18 cellular contexts compared by ENCODE assay signal in the genomic region with DNA sequence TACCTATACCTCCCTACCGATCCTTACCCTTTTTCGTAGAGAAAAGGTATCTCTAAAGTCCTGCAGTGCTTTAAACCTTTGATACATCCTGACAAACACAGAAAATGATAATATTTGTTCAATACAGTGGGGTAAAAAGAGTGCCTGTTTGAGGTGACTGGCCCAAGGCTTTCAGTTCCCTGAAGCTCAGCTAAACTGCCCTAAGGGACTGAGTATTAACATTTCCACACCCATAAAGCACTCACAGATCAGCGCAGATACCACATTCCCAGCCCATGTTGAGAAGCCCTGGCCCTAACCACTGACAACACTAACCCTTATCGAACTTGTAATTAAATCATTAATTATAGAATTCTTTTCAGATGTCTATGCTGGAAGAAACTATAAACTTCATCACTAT.
A peak's percentile ranks its signal among the peaks of the same experiment; 100 is the strongest.
DNase-seq lines count a peak whose midpoint lies in the region; ATAC-seq, FAIRE-seq and TF ChIP-seq lines count a peak whose summit lies in the region.
"Had no signal": no experiment of that assay in that cellular context is flagged by ENCODE, and none has a peak within 500 bp of the region (broad histone marks: within the 10 kb centered on the region; RNA-seq: fewer than 3 reads in every experiment).

No MANE protein-coding gene starts in this region.

- H3K9ac ChIP-seq in HUES6 (ENCODE audit: low read length) = peak overlapping the region; percentile 72
- peak overlapping the region in 1 of 2 experiments; percentile 19; a peak in 1 of 4 replicates for H3K9ac ChIP-seq in K562 (ENCODE audit: insufficient read depth in 1 of 2, low read depth in 2 of 2, low read length in 2 of 2)
- no peak overlapping the region for H3K9ac ChIP-seq in mesenchymal stem cell (ENCODE audit: low read length)

- H3K4me1 Mint-ChIP-seq in activated T-helper 1 cell treated with anti-CD3 and anti-CD28 coated beads, Interleukin-12 subunit alpha, Interleukin-12 subunit beta, Interleukin-2, Interleukin-4 antibody, amounts not matched to agents 30 ng/mL and 10 ng/mL and 1 ng/mL, durations not matched to agents 14 hours and 24 hours and 36 hours (ENCODE audit: low read depth) = no peaks in the 10 kb centered on the region

- H3K36me3 Mint-ChIP-seq in activated T-helper 1 cell treated with anti-CD3 and anti-CD28 coated beads, Interleukin-12 subunit alpha, Interleukin-12 subunit beta, Interleukin-2, Interleukin-4 antibody, amounts not matched to agents 30 ng/mL and 10 ng/mL and 1 ng/mL, durations not matched to agents 14 hours and 24 hours and 36 hours (ENCODE audit: low read depth) = peaks cover 8% of the 10 kb centered on the region
- H3K36me3 Mint-ChIP-seq: natural killer cell; stimulated activated effector memory CD8-positive, alpha-beta T cell treated with anti-CD3 and anti-CD28 coated beads, Interleukin-12 subunit alpha, Interleukin-12 subunit beta, amount 100 ng/mL, for 72 hours had no signal

- H3K4me3 ChIP-seq in HUES6 (ENCODE audit: low read depth, low read length) (no peak overlapping the region; the same call in 1 of the 2 replicates), K562 (no peak overlapping the region), mesenchymal stem cell (ENCODE audit: insufficient read depth in 1 of 2, low read depth in 1 of 2, low read length in 2 of 2) (no peak overlapping the region), vagina (no peak overlapping the region)
- H3K4me3 ChIP-seq: sigmoid colon had no signal

- H3K4me2 ChIP-seq in K562 (ENCODE audit: insufficient read depth, low read length) (peak overlapping the region; percentile 43; the same call in 1 of the 2 replicates), mesenchymal stem cell (ENCODE audit: low read length, poor library complexity, severe bottlenecking) (no peak overlapping the region)

- no peak overlapping the region for H3K4ac ChIP-seq in mesenchymal stem cell (ENCODE audit: low read depth in 1 of 2, low read length in 2 of 2)

- H3K23ac ChIP-seq in mesenchymal stem cell (ENCODE audit: low read length in 2 of 2) = no peak overlapping the region

- no peak for TF ChIP-seq EP300 in K562 (IDR thresholded peaks at IDR 0.05; ENCODE audit: low read length)

- ATAC-seq in K562 = peak; percentile 75
- ATAC-seq: natural killer cell; stimulated activated effector memory CD8-positive, alpha-beta T cell treated with anti-CD3 and anti-CD28 coated beads, Interleukin-12 subunit alpha, Interleukin-12 subunit beta, amount 100 ng/mL, for 72 hours had no signal

- peak in 1 of 4 experiments; percentile 24 for DNase-seq in K562 (ENCODE audit: extremely low read depth in 1 of 4, low spot score in 3 of 4)
- DNase-seq in mesenchymal stem cell = no peak
- DNase-seq in vagina (ENCODE audit: extremely low spot score in 2 of 2) = no peak
- DNase-seq in ACHN = no peak
- DNase-seq in globus pallidus (ENCODE audit: low spot score) = no peak
- DNase-seq in activated T-helper 1 cell treated with anti-CD3 and anti-CD28 coated beads, Interleukin-12 subunit alpha, Interleukin-12 subunit beta, Interleukin-2, Interleukin-4 antibody, amounts not matched to agents 30 ng/mL and 10 ng/mL and 1 ng/mL, durations not matched to agents 14 hours and 24 hours and 36 hours (ENCODE audit: low spot score) = no peak
- DNase-seq: activated CD4-positive, alpha-beta T cell treated with anti-CD3 and anti-CD28 coated beads for 48 hours; AML-193; cortex of kidney; natural killer cell; NCI-H1694; NCI-H82; SHP77; sigmoid colon; T-helper 1 cell had no signal

- H3K18ac ChIP-seq in mesenchymal stem cell (ENCODE audit: low read depth in 1 of 2, low read length in 2 of 2) = no peak overlapping the region

- H3K9me3 Mint-ChIP-seq in activated T-helper 1 cell treated with anti-CD3 and anti-CD28 coated beads, Interleukin-12 subunit alpha, Interleukin-12 subunit beta, Interleukin-2, Interleukin-4 antibody, amounts not matched to agents 30 ng/mL and 10 ng/mL and 1 ng/mL, durations not matched to agents 14 hours and 24 hours and 36 hours = no peaks in the 10 kb centered on the region
- H3K9me3 Mint-ChIP-seq: natural killer cell; stimulated activated effector memory CD8-positive, alpha-beta T cell treated with anti-CD3 and anti-CD28 coated beads, Interleukin-12 subunit alpha, Interleukin-12 subunit beta, amount 100 ng/mL, for 72 hours had no signal

- peaks cover 54% of the 10 kb centered on the region for H3K79me2 ChIP-seq in K562 (ENCODE audit: control insufficient read depth, insufficient read depth, low read length)

- peak overlapping the region; percentile 82 for H3K27ac ChIP-seq in HUES6 (ENCODE audit: low read depth, low read length)
- peak overlapping the region; percentile 38; the same call in 2 of the 3 replicates for H3K27ac ChIP-seq in K562 (ENCODE audit: extremely low read depth, low read depth, low read length)
- peak overlapping the region; percentile 94 for H3K27ac ChIP-seq in mesenchymal stem cell (ENCODE audit: low read length, poor library complexity, severe bottlenecking)
- peak overlapping the region; percentile 3 for H3K27ac ChIP-seq in vagina

- no peak for TF ChIP-seq CTCF in K562 (IDR thresholded peaks at IDR 0.05 in 2 of 3, conservative IDR thresholded peaks at IDR 0.05 in 1 of 3; ENCODE audit: insufficient read depth in 2 of 3, low read depth in 1 of 3, low read length in 3 of 3)
- no peak for TF ChIP-seq CTCF in vagina (IDR thresholded peaks at IDR 0.05)

- TF ChIP-seq RAD21 in K562 (CRISPR knock-in tag; conservative IDR thresholded peaks at IDR 0.05 in 1 of 2, IDR thresholded peaks at IDR 0.05 in 1 of 2) = no peak

- in situ Hi-C loops in K562 (cut with MboI) = no loop called here
- in situ Hi-C loops in ACHN (cut with HindIII; ENCODE audit: low pct_ligation_motif_present, low pct_unique_long_range_greater_than_20kb, low sequenced_read_pairs) = no loop called here

- H3K4me3 Mint-ChIP-seq in activated T-helper 1 cell treated with anti-CD3 and anti-CD28 coated beads, Interleukin-12 subunit alpha, Interleukin-12 subunit beta, Interleukin-2, Interleukin-4 antibody, amounts not matched to agents 30 ng/mL and 10 ng/mL and 1 ng/mL, durations not matched to agents 14 hours and 24 hours and 36 hours = no peak overlapping the region
- H3K4me3 Mint-ChIP-seq: activated naive CD8-positive, alpha-beta T cell; natural killer cell; stimulated activated effector memory CD8-positive, alpha-beta T cell treated with anti-CD3 and anti-CD28 coated beads, Interleukin-12 subunit alpha, Interleukin-12 subunit beta, amount 100 ng/mL, for 72 hours had no signal

- H3K79me1 ChIP-seq in mesenchymal stem cell (replicated peaks; ENCODE audit: low read length, poor library complexity, severe bottlenecking) = peaks cover 18% of the 10 kb centered on the region

- H2BK5ac ChIP-seq in mesenchymal stem cell (ENCODE audit: low read depth, low read length, poor library complexity, severe bottlenecking) = no peak overlapping the region

- H2AK5ac ChIP-seq in mesenchymal stem cell (ENCODE audit: low read length, severe bottlenecking) = peak overlapping the region; percentile 95

- H4K8ac ChIP-seq in mesenchymal stem cell (ENCODE audit: low read length) = no peak overlapping the region

- H3K27ac Mint-ChIP-seq in activated T-helper 1 cell treated with anti-CD3 and anti-CD28 coated beads, Interleukin-12 subunit alpha, Interleukin-12 subunit beta, Interleukin-2, Interleukin-4 antibody, amounts not matched to agents 30 ng/mL and 10 ng/mL and 1 ng/mL, durations not matched to agents 14 hours and 24 hours and 36 hours = no peak overlapping the region
- H3K27ac Mint-ChIP-seq: activated naive CD8-positive, alpha-beta T cell; natural killer cell; stimulated activated effector memory CD8-positive, alpha-beta T cell treated with anti-CD3 and anti-CD28 coated beads, Interleukin-12 subunit alpha, Interleukin-12 subunit beta, amount 100 ng/mL, for 72 hours had no signal

- H3K14ac ChIP-seq in mesenchymal stem cell (ENCODE audit: low read length in 2 of 2) = no peak overlapping the region

- TF ChIP-seq POLR2A in K562 (conservative IDR thresholded peaks at IDR 0.05) (no peak), vagina (IDR thresholded peaks at IDR 0.05) (no peak)

- H3K36me3 ChIP-seq in HUES6 (ENCODE audit: control insufficient read depth, insufficient read depth, low read length) (no peaks in the 10 kb centered on the region), K562 (ENCODE audit: control insufficient read depth, insufficient read depth, low read length) (peaks cover 7% of the 10 kb centered on the region; the same call in 2 of the 3 replicates), mesenchymal stem cell (ENCODE audit: control insufficient read depth in 1 of 2, insufficient read depth in 2 of 2, low read depth in 1 of 2, low read length in 2 of 2) (no peaks in the 10 kb centered on the region), vagina (no peaks in the 10 kb centered on the region)
- H3K36me3 ChIP-seq: sigmoid colon had no signal

- H4K20me1 ChIP-seq in K562 (replicated peaks; ENCODE audit: control insufficient read depth, insufficient read depth, low read length) = no peaks in the 10 kb centered on the region

- H3K27me3 ChIP-seq in HUES6 (ENCODE audit: control insufficient read depth, insufficient read depth, low read length) (no peaks in the 10 kb centered on the region), K562 (ENCODE audit: control insufficient read depth in 2 of 2, insufficient read depth in 2 of 2, low read length in 2 of 2) (no peaks in the 10 kb centered on the region), mesenchymal stem cell (ENCODE audit: control insufficient read depth in 1 of 2, insufficient read depth in 1 of 2, low read length in 2 of 2) (no peaks in the 10 kb centered on the region), vagina (no peaks in the 10 kb centered on the region)
- H3K27me3 ChIP-seq: sigmoid colon had no signal

- no peak overlapping the region for H4K91ac ChIP-seq in mesenchymal stem cell (ENCODE audit: low read length)

- no peak overlapping the region for H2BK120ac ChIP-seq in mesenchymal stem cell (ENCODE audit: low read depth, low read length)

- H3K9me3 ChIP-seq in HUES6 (ENCODE audit: control insufficient read depth, insufficient read depth, low read depth, low read length) (no peaks in the 10 kb centered on the region), K562 (replicated peaks; ENCODE audit: control insufficient read depth, insufficient read depth, low read depth, low read length) (no peaks in the 10 kb centered on the region), mesenchymal stem cell (ENCODE audit: control insufficient read depth, low read length) (no peaks in the 10 kb centered on the region), vagina (no peaks in the 10 kb centered on the region)
- H3K9me3 ChIP-seq: sigmoid colon had no signal

- no peak overlapping the region for H2BK12ac ChIP-seq in mesenchymal stem cell (ENCODE audit: low read length in 2 of 2)

- 41% methylated on average over 4 of the region's 4 CpGs for WGBS in K562 (ENCODE audit: insufficient coverage, low coverage, missing lambda C conversion rate)
- WGBS in mesenchymal stem cell = 92% methylated on average over 2 of the region's 4 CpGs

- peaks cover 53% of the 10 kb centered on the region for H3K4me1 ChIP-seq in HUES6 (ENCODE audit: control insufficient read depth, insufficient read depth, low read length)
- H3K4me1 ChIP-seq in K562 (replicated peaks in 1 of 2; ENCODE audit: control insufficient read depth in 2 of 2, insufficient read depth in 2 of 2, low read length in 2 of 2) = peaks cover 0 to 59% of the 10 kb centered on the region in 2 experiments; a peak in 3 of 5 replicates
- H3K4me1 ChIP-seq in mesenchymal stem cell (ENCODE audit: control insufficient read depth, insufficient read depth, low read depth, low read length) = peaks cover 4% of the 10 kb centered on the region
- H3K4me1 ChIP-seq in vagina = peaks cover 63% of the 10 kb centered on the region

- intact Hi-C loops in K562 (cut with micrococcal nuclease) (no loop called here), vagina (cut with DNase I) (no loop called here)
- intact Hi-C loops in activated T-helper 1 cell treated with anti-CD3 and anti-CD28 coated beads, Interleukin-12 subunit alpha, Interleukin-12 subunit beta, Interleukin-2, Interleukin-4 antibody, amounts not matched to agents 30 ng/mL and 10 ng/mL and 1 ng/mL, durations not matched to agents 14 hours and 24 hours and 36 hours (cut with micrococcal nuclease) = no loop called here

- POLR2A ChIA-PET in K562 (lab: Yijun Ruan, JAX) = no interaction called here

- no TSS peak for BruUV-seq in K562 (replicated peaks; lab: Mats Ljungman, UMichigan)

- H3K9me1 ChIP-seq in K562 (ENCODE audit: control insufficient read depth, insufficient read depth, low read length) = no peaks in the 10 kb centered on the region

- CTCF ChIA-PET in K562 (lab: Yijun Ruan, JAX; ENCODE audit: low intra/inter-chr PET ratio) = no interaction called here

- no peak overlapping the region for H2BK15ac ChIP-seq in mesenchymal stem cell (ENCODE audit: low read depth, poor library complexity, severe bottlenecking)

- no peak overlapping the region for H2AFZ ChIP-seq in K562 (ENCODE audit: low read depth, low read length)
- H2AFZ ChIP-seq in mesenchymal stem cell (ENCODE audit: low read depth, low read length) = no peak overlapping the region

- peak; percentile 26 for FAIRE-seq in K562 (lab: Jason Lieb, UNC)

- H3K27me3 Mint-ChIP-seq in activated T-helper 1 cell treated with anti-CD3 and anti-CD28 coated beads, Interleukin-12 subunit alpha, Interleukin-12 subunit beta, Interleukin-2, Interleukin-4 antibody, amounts not matched to agents 30 ng/mL and 10 ng/mL and 1 ng/mL, durations not matched to agents 14 hours and 24 hours and 36 hours (ENCODE audit: insufficient read depth) = no peaks in the 10 kb centered on the region
- H3K27me3 Mint-ChIP-seq: activated naive CD8-positive, alpha-beta T cell had no signal

Comparison
In these comparisons a context has a peak if more than half of its experiments do, and no peak if none do; other contexts are left out.
1. H3K27ac ChIP-seq: peak in every context shown above with its lines; median percentile 94 in mesenchymal stem cell; 82 in HUES6; 38 in K562; 3 in vagina.